In the genomic region with DNA sequence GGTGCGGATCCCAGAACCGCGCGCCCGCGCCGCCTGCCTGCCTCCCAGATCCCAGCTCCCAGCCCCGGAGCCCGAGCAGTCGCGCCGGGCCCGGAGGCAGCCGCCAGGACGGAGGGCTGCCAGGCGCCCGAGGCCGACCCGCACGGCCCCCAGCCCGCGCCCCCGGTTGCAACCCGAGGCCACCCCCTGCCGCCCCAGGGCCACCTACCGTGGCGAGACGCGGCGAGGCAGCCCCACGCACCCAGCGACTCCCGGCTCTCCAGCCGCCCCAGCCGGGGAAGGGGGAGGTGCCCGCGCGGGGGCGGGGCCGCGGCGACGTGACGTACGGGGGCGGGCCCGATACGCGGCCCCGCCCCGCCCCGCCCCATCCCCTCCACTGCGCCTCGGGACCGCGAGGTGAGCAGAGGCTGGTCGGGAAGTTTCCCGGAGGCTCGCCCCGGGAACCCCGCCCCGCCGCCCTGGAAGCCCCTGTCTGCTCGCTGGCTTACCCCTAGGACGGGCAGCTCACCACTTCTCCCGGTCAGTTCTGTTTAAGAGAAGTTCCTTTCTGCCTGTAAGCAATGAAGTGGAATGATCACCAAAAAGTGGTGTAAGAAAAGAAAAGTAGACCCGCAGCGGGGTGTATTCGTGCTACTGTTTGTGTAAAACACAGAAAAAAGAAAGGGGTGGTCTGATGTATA, we compare ENCODE assay signal across 8 cellular contexts. TPM values are rescaled to one million over a fixed set of nuclear protein-coding genes. Genes with fewer than 3 reads are reported as not detected.
DNase-seq lines count a peak whose midpoint lies in the region; ATAC-seq, FAIRE-seq and TF ChIP-seq lines count a peak whose summit lies in the region.

Gene TPST2 (minus strand): TSS at position 288 of the 680 bp plus-strand sequence. CDS start 48,502 bp downstream, outside the sequence.

- CTCF ChIA-PET in A549 (lab: Yijun Ruan, JAX), result no interaction called here

- H3K27ac ChIP-seq in A549, result peak within 1 kb of the TSS; percentile 81 to 97

- H3K4me3 ChIP-seq in A549, result peak within 1 kb of the TSS; percentile 96
- H3K4me3 ChIP-seq in endocrine pancreas (ENCODE audit: control insufficient read depth, insufficient read depth, low read length), result peak within 1 kb of the TSS; percentile 60

- H3K9ac ChIP-seq in endocrine pancreas (ENCODE audit: control insufficient read depth, insufficient read depth, low read length), result no peak within 1 kb of the TSS

- FAIRE-seq in A549 (lab: Jason Lieb, UNC), result no peak

- H3K4me1 ChIP-seq in A549 (peaks cover 11% of the 10 kb centered on the region; the same call in 2 of the 3 replicates), endocrine pancreas (ENCODE audit: control insufficient read depth, insufficient read depth, low read length) (no peaks in the 10 kb centered on the region)

- H3K4me2 ChIP-seq in A549, result peak within 1 kb of the TSS; percentile 99

- H3K9me3 ChIP-seq in A549 (no peaks in the 10 kb centered on the region), endocrine pancreas (ENCODE audit: control insufficient read depth, low read length) (no peaks in the 10 kb centered on the region)

- 1% methylated on average over 9 of the region's 69 CpGs for WGBS in A549 (ENCODE audit: missing lambda C conversion rate)

- peak; percentile 33 to 60 for DNase-seq in A549 (ENCODE audit: low read depth in 1 of 2, low spot score in 1 of 2)
- peak; percentile 79 for DNase-seq in NCI-H82 (lab: John Stamatoyannopoulos, UW)
- DNase-seq in activated CD8-positive, alpha-beta memory T cell treated with anti-CD3 and anti-CD28 coated beads for 48 hours (ENCODE audit: low read depth in 2 of 3, low spot score in 2 of 3), result peak; percentile 66 to 68 (median 66)
- peak; percentile 94 for DNase-seq in mesenteric fat pad (ENCODE audit: low spot score)
- DNase-seq in stimulated activated CD8-positive, alpha-beta memory T cell treated with anti-CD3 and anti-CD28 coated beads, Interleukin-15, amount 100 ng/mL, for 1 hour (ENCODE audit: low read depth), result peak; percentile 61

- TF ChIP-seq EP300 in A549 (IDR thresholded peaks at IDR 0.05), result no peak

- TF ChIP-seq POLR2A in A549 (IDR thresholded peaks at IDR 0.05; ENCODE audit: low read length), result peak; percentile 50

- POLR2A ChIA-PET in A549 (lab: Yijun Ruan, JAX), result no interaction called here

- TF ChIP-seq RAD21 in A549 (conservative IDR thresholded peaks at IDR 0.05 in 1 of 2, IDR thresholded peaks at IDR 0.05 in 1 of 2), result no peak

- TF ChIP-seq CTCF in A549 (IDR thresholded peaks at IDR 0.05), result no peak

- no peaks in the 10 kb centered on the region for H3K36me3 ChIP-seq in endocrine pancreas (ENCODE audit: control insufficient read depth, insufficient read depth, low read length)

- ATAC-seq in A549 (peak; percentile 89), GM18520 (IDR thresholded peaks at IDR 0.05; ENCODE audit: unreplicated experiment) (peak; percentile 41), HG03108 (IDR thresholded peaks at IDR 0.05; ENCODE audit: unreplicated experiment) (peak; percentile 55)

- no peaks in the 10 kb centered on the region for H3K27me3 ChIP-seq in endocrine pancreas (ENCODE audit: control insufficient read depth, insufficient read depth, low read length)

TF ChIP-seq in A549, 52 proteins besides CTCF, POLR2A, EP300 and RAD21:
- TF ChIP-seq GATA3 (IDR thresholded peaks at IDR 0.05; ENCODE audit: borderline replicate concordance) (no peak), SMC3 (IDR thresholded peaks at IDR 0.05) (no peak), TP53 (CRISPR knock-in tag; IDR thresholded peaks at IDR 0.05) (no peak), POLR2AphosphoS2 (conservative IDR thresholded peaks at IDR 0.05; ENCODE audit: low read length) (no peak), ZSCAN20 (CRISPR knock-in tag; IDR thresholded peaks at IDR 0.05) (no peak), BCL3 (IDR thresholded peaks at IDR 0.05) (0 out of 3 replicates have a peak, but pooled peaks have one; percentile 37), PHF8 (IDR thresholded peaks at IDR 0.05; ENCODE audit: borderline replicate concordance, low read depth) (peak; percentile 31; the same call in 1 of the 2 replicates), TFCP2L1 (CRISPR knock-in tag; IDR thresholded peaks at IDR 0.05) (no peak), SREBF2 (IDR thresholded peaks at IDR 0.05) (no peak), HDAC2 (IDR thresholded peaks at IDR 0.05) (no peak), HOXB13 (CRISPR knock-in tag; IDR thresholded peaks at IDR 0.05; ENCODE audit: low read depth) (no peak), MAZ (IDR thresholded peaks at IDR 0.05; ENCODE audit: borderline replicate concordance, low read depth, low read length) (no peak), NFE2L2 (conservative IDR thresholded peaks at IDR 0.05; ENCODE audit: low read length) (no peak), KDM1A (IDR thresholded peaks at IDR 0.05; ENCODE audit: low read depth) (no peak)
- TF ChIP-seq, protein P1, sequence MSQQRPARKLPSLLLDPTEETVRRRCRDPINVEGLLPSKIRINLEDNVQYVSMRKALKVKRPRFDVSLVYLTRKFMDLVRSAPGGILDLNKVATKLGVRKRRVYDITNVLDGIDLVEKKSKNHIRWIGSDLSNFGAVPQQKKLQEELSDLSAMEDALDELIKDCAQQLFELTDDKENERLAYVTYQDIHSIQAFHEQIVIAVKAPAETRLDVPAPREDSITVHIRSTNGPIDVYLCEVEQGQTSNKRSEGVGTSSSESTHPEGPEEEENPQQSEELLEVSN (IDR thresholded peaks at IDR 0.05; ENCODE audit: borderline replicate concordance, low read depth), result 0 out of 2 replicates have a peak, but pooled peaks have one; percentile 15
TF ChIP-seq in A549: peak in this region for 3.

RNA-seq across cellular contexts. Expression of gene TPST2, which starts in this region (rescaled TPM):
- polyA plus RNA-seq in A549 (2011; rRNA removed) (10.5 and 13.6 TPM in 2 replicates), A549 (2017; fragmentation: RNase III; extraction: RNeasy Plus Mini Kit Qiagen cat#74134 plus additional on column Dnase treatment) (6.9 to 10.3 TPM (median 7.0 TPM) in 3 replicates)
- 19.0 and 24.9 TPM in 2 replicates for polyA plus RNA-seq in A549 (2012; cell fraction: cytosol; rRNA removed)
- 15.5 and 24.9 TPM in 2 replicates for polyA plus RNA-seq in A549 (2012; cell fraction: nucleus; rRNA removed)
- polyA minus RNA-seq in A549 (2011; rRNA and poly(A)+ RNA removed), result 9.5 and 10.9 TPM in 2 replicates
- 58.7 TPM for total RNA-seq in mesenteric fat pad

Comparison
In these comparisons a context has a peak if more than half of its experiments do, and no peak if none do; other contexts are left out.
1. Peak in every context shown above with its lines: DNase-seq, ATAC-seq, H3K4me3 ChIP-seq and H3K27ac ChIP-seq.